In genomic region chr3:175748087-175748732, GRCh38 we compare ENCODE assay signal across 24 cellular contexts.
DNase-seq lines count a peak whose midpoint lies in the region; ATAC-seq and TF ChIP-seq lines count a peak whose summit lies in the region.
"Had no signal": no experiment of that assay in that cellular context is flagged by ENCODE, and none has a peak within 500 bp of the region (broad histone marks: within the 10 kb centered on the region; RNA-seq: fewer than 3 reads in every experiment).

No MANE protein-coding gene starts in this region.

- no peak overlapping the region for H2AK5ac ChIP-seq in IMR-90 (ENCODE audit: low read depth, low read length)

- no peak overlapping the region for H2BK15ac ChIP-seq in IMR-90 (ENCODE audit: low read depth, low read length)

- H3K79me1 ChIP-seq in IMR-90 (ENCODE audit: low read depth in 1 of 2, low read length in 2 of 2) = no peaks in the 10 kb centered on the region

- H2BK5ac ChIP-seq in IMR-90 (ENCODE audit: low read depth, low read length, poor library complexity, severe bottlenecking) = no peak overlapping the region

- no peak overlapping the region for H2BK120ac ChIP-seq in IMR-90 (ENCODE audit: low read depth, low read length)

- H3K18ac ChIP-seq in IMR-90 (ENCODE audit: low read depth, low read length) = no peak overlapping the region

- H2AK9ac ChIP-seq in IMR-90 (replicated peaks; ENCODE audit: low read depth, low read length, poor library complexity) = no peak overlapping the region

- H3K27me3 ChIP-seq in IMR-90 (ENCODE audit: control insufficient read depth, insufficient read depth, low read length) (no peaks in the 10 kb centered on the region), mammary epithelial cell (ENCODE audit: insufficient read depth, low read length) (no peaks in the 10 kb centered on the region), right cardiac atrium (ENCODE audit: control insufficient read depth, insufficient read depth) (no peaks in the 10 kb centered on the region)
- H3K27me3 ChIP-seq: dorsolateral prefrontal cortex, left lung, spleen, uterus had no signal

- H3K14ac ChIP-seq in IMR-90 (replicated peaks; ENCODE audit: low read depth, low read length) = no peak overlapping the region

- BruUV-seq in IMR-90 (replicated peaks; lab: Mats Ljungman, UMichigan) (no TSS peak), mammary epithelial cell (replicated peaks; lab: Mats Ljungman, UMichigan) (no TSS peak)

- H3K79me2 ChIP-seq in mammary epithelial cell (ENCODE audit: insufficient read depth, low read length) = no peaks in the 10 kb centered on the region

- POLR2A ChIA-PET in IMR-90 (lab: Charles Lee; ENCODE audit: unreplicated experiment) = no interaction called here

- no peak overlapping the region for H3K23ac ChIP-seq in IMR-90 (ENCODE audit: low read depth, low read length)

- in situ Hi-C loops in IMR-90 (cut with MboI; ENCODE audit: low sequenced_read_pairs) = no loop called here
- in situ Hi-C loops in mammary epithelial cell (cut with MboI; ENCODE audit: low sequenced_read_pairs in 2 of 2) = no loop called here

- WGBS in IMR-90 (ENCODE audit: extremely low coverage in 2 of 2, insufficient read length in 1 of 2), 2 experiments = no CpG with 5 or more reads among the region's 3 CpGs
- WGBS in mammary epithelial cell (ENCODE audit: low coverage, missing lambda C conversion rate) = 36% methylated on average over 3 of the region's 3 CpGs
- 97% methylated on average over 3 of the region's 3 CpGs for WGBS in right cardiac atrium

- no peak overlapping the region for H3K56ac ChIP-seq in IMR-90 (ENCODE audit: extremely low read depth, insufficient read depth, low read length)

- peaks cover 4% of the 10 kb centered on the region; the same call in 1 of the 2 replicates for H3K9me1 ChIP-seq in IMR-90 (ENCODE audit: insufficient read depth, low read length)

- TF ChIP-seq RAD21 in IMR-90 (IDR thresholded peaks at IDR 0.05; ENCODE audit: low read length) = no peak

- H4K91ac ChIP-seq in IMR-90 (ENCODE audit: insufficient read depth, low read depth, low read length) = no peak overlapping the region

- H4K5ac ChIP-seq in IMR-90 (ENCODE audit: low read depth, low read length) = no peak overlapping the region

- peak; percentile 6 for DNase-seq in EH (ENCODE audit: low read depth)
- DNase-seq in IMR-90 = peak; percentile 26
- DNase-seq in mammary epithelial cell = peak; percentile 83
- peak; percentile 18 for DNase-seq in kidney tubule cell (ENCODE audit: low spot score)
- no peak for DNase-seq in activated CD4-positive, alpha-beta T cell treated with anti-CD3 and anti-CD28 coated beads, Interleukin-2, amount 50 U/mL, for 4 hours
- no peak for DNase-seq in right cardiac atrium
- DNase-seq: activated CD4-positive, alpha-beta T cell treated with anti-CD3 and anti-CD28 coated beads, Interleukin-2, amount 50 U/mL, for 1 hour; activated naive CD4-positive, alpha-beta T cell treated with anti-CD3 and anti-CD28 coated beads, Interleukin-2, amount 10 ng/mL, durations not matched to agents 7 days and 5 days; central memory CD4-positive, alpha-beta T cell; dorsolateral prefrontal cortex; foreskin melanocyte; KBM-7; left lung; MV-4-11; natural killer cell; NCI-H1694; NCI-H2171 treated with DMSO at 0.1 percent for 48 hours; NCI-H526; spleen; stimulated activated CD4-positive, alpha-beta T cell treated with anti-CD3 and anti-CD28 coated beads, Interleukin-2, amount 100 ng/mL, for 48 hours; stimulated activated naive CD4-positive, alpha-beta T cell; uterus had no signal

- H3K4me1 ChIP-seq in IMR-90 (ENCODE audit: control insufficient read depth, insufficient read depth, low read length) = peaks cover 3% of the 10 kb centered on the region; the same call in 1 of the 2 replicates
- H3K4me1 ChIP-seq in mammary epithelial cell (ENCODE audit: insufficient read depth, low read length) = peaks cover 27% of the 10 kb centered on the region
- H3K4me1 ChIP-seq in right cardiac atrium (ENCODE audit: control insufficient read depth, insufficient read depth, low read length) = no peaks in the 10 kb centered on the region
- H3K4me1 ChIP-seq: left lung, spleen, uterus had no signal

- H3K4me3 ChIP-seq in IMR-90 (ENCODE audit: insufficient read depth, low read depth, low read length) = no peak overlapping the region
- H3K4me3 ChIP-seq in mammary epithelial cell (replicated peaks in 1 of 3; ENCODE audit: insufficient read depth in 1 of 3, low read depth in 2 of 3, low read length in 3 of 3) = no peak overlapping the region
- no peak overlapping the region for H3K4me3 ChIP-seq in right cardiac atrium (ENCODE audit: low read length)
- H3K4me3 ChIP-seq: dorsolateral prefrontal cortex, left lung, spleen, uterus had no signal

- no peaks in the 10 kb centered on the region for H4K20me1 ChIP-seq in IMR-90 (ENCODE audit: insufficient read depth, low read length)
- no peaks in the 10 kb centered on the region for H4K20me1 ChIP-seq in mammary epithelial cell (ENCODE audit: insufficient read depth, low read length)

- CTCF ChIA-PET in IMR-90 (lab: Yijun Ruan, JAX) = no interaction called here
- CTCF ChIA-PET in mammary epithelial cell (lab: Charles Lee; ENCODE audit: low non-redundant PET) = no interaction called here

- H4K8ac ChIP-seq in IMR-90 (ENCODE audit: low read depth in 2 of 2, low read length in 2 of 2) = no peak overlapping the region

- H3K9ac ChIP-seq in IMR-90 (ENCODE audit: low read depth, low read length) (no peak overlapping the region), mammary epithelial cell (ENCODE audit: insufficient read depth, low read length) (no peak overlapping the region)

- H3K36me3 ChIP-seq in IMR-90 (ENCODE audit: control insufficient read depth, insufficient read depth, low read length) = no peaks in the 10 kb centered on the region
- no peaks in the 10 kb centered on the region for H3K36me3 ChIP-seq in mammary epithelial cell (ENCODE audit: insufficient read depth, low read length)
- H3K36me3 ChIP-seq: left lung, spleen, uterus had no signal

- no peak for TF ChIP-seq CTCF in IMR-90 (conservative IDR thresholded peaks at IDR 0.05; ENCODE audit: low read depth, low read length)
- TF ChIP-seq CTCF in mammary epithelial cell (conservative IDR thresholded peaks at IDR 0.05 in 1 of 2, IDR thresholded peaks at IDR 0.05 in 1 of 2; ENCODE audit: extremely low read depth in 1 of 2, insufficient read depth in 1 of 2, low read depth in 1 of 2, low read length in 2 of 2) = no peak

- H3K27ac ChIP-seq in IMR-90 (ENCODE audit: insufficient read depth, low read length) (no peak overlapping the region), mammary epithelial cell (ENCODE audit: insufficient read depth, low read depth, low read length) (no peak overlapping the region), right cardiac atrium (ENCODE audit: low read length) (no peak overlapping the region)
- H3K27ac ChIP-seq: dorsolateral prefrontal cortex, epithelial cell of prostate, left lung, spleen, uterus had no signal

- no peak overlapping the region for H2BK20ac ChIP-seq in IMR-90 (ENCODE audit: low read depth, low read length)

- dilution Hi-C loops in IMR-90 (cut with HindIII; ENCODE audit: low sequenced_read_pairs, unreplicated experiment) (no loop called here), mammary epithelial cell (cut with HindIII; ENCODE audit: low sequenced_read_pairs) (no loop called here)

- H3K4ac ChIP-seq in IMR-90 (ENCODE audit: low read depth, low read length) = no peak overlapping the region

- ATAC-seq in IMR-90 (ENCODE audit: low read depth) (no peak), right cardiac atrium (no peak), HG03457 (IDR thresholded peaks at IDR 0.05; ENCODE audit: unreplicated experiment) (no peak)
- ATAC-seq: left lung, natural killer cell had no signal

- H3K9me3 ChIP-seq in IMR-90 (ENCODE audit: control insufficient read depth, insufficient read depth, low read length) (no peaks in the 10 kb centered on the region), mammary epithelial cell (replicated peaks; ENCODE audit: insufficient read depth, low read length) (no peaks in the 10 kb centered on the region), right cardiac atrium (ENCODE audit: control insufficient read depth, low read length) (no peaks in the 10 kb centered on the region)
- H3K9me3 ChIP-seq: left lung, uterus had no signal

- H2AFZ ChIP-seq in IMR-90 (replicated peaks; ENCODE audit: low read length, poor library complexity) (no peak overlapping the region), mammary epithelial cell (ENCODE audit: low read depth, low read length) (no peak overlapping the region)

- H3K4me2 ChIP-seq in IMR-90 (ENCODE audit: low read depth, low read length) (no peak overlapping the region), mammary epithelial cell (ENCODE audit: insufficient read depth, low read depth, low read length) (peak overlapping the region; percentile 29)

- no peak for TF ChIP-seq POLR2A in IMR-90 (IDR thresholded peaks at IDR 0.05; ENCODE audit: low read depth, low read length)

- intact Hi-C loops in IMR-90 (cut with micrococcal nuclease) = no loop called here
- intact Hi-C loops in mammary epithelial cell (cut with micrococcal nuclease) = no loop called here
- intact Hi-C loops in right cardiac atrium (cut with DNase I) = no loop called here

TF ChIP-seq in IMR-90, 13 proteins besides CTCF, POLR2A, EP300 and RAD21:
- TF ChIP-seq MXI1 (IDR thresholded peaks at IDR 0.05; ENCODE audit: borderline replicate concordance, low read depth, low read length) (no peak), CEBPB (IDR thresholded peaks at IDR 0.05; ENCODE audit: low read depth, low read length) (peak; percentile 76)

Comparison
In these comparisons a context has a peak if more than half of its experiments do, and no peak if none do; other contexts are left out.
1. DNase-seq: peak in EH (single experiment), IMR-90 (single experiment), mammary epithelial cell (single experiment) and kidney tubule cell (single experiment); none in activated CD4-positive, alpha-beta T cell treated with anti-CD3 and anti-CD28 coated beads, Interleukin-2, amount 50 U/mL, for 4 hours (0 of 2) and right cardiac atrium (0 of 3).